Comparison of ENCODE assay signal across 8 cellular contexts in genomic region chr17:38875477-38876080, GRCh38. TPM values are rescaled to one million over a fixed set of nuclear protein-coding genes. Genes with fewer than 3 reads are reported as not detected.
DNase-seq lines count a peak whose midpoint lies in the region; ATAC-seq, FAIRE-seq and TF ChIP-seq lines count a peak whose summit lies in the region.
"Had no signal": no experiment of that assay in that cellular context is flagged by ENCODE, and none has a peak within 500 bp of the region (broad histone marks: within the 10 kb centered on the region; RNA-seq: fewer than 3 reads in every experiment).

No MANE protein-coding gene starts in this region.

- H3K4me1 ChIP-seq in HCT116 (ENCODE audit: control insufficient read depth in 1 of 2, insufficient read depth in 2 of 2, low read length in 2 of 2) (peaks cover 69 to 93% of the 10 kb centered on the region in 2 experiments), gastroesophageal sphincter (peaks cover 6 to 97% (median 76%) of the 10 kb centered on the region in 3 donors), stomach (peaks cover 82 to 96% (median 92%) of the 10 kb centered on the region in 4 donors), HepG2 (ENCODE audit: insufficient read depth, low read length) (peaks cover 81% of the 10 kb centered on the region)

- H3K36me3 ChIP-seq in HCT116 (ENCODE audit: control insufficient read depth in 1 of 2, insufficient read depth in 2 of 2, low read length in 2 of 2) = peaks cover 12 to 14% of the 10 kb centered on the region in 2 experiments; a peak in 3 of 4 replicates
- peaks cover 0 to 20% of the 10 kb centered on the region in 2 donors for H3K36me3 ChIP-seq in gastroesophageal sphincter
- peaks cover 15 to 45% (median 37%) of the 10 kb centered on the region in 4 donors for H3K36me3 ChIP-seq in stomach
- peaks cover 28 to 46% of the 10 kb centered on the region in 2 experiments for H3K36me3 ChIP-seq in HepG2 (replicated peaks in 1 of 2; ENCODE audit: control insufficient read depth in 1 of 2, insufficient read depth in 2 of 2, low read length in 2 of 2)

- H3K9ac ChIP-seq in HCT116 (ENCODE audit: low read length) (no peak overlapping the region), HepG2 (ENCODE audit: insufficient read depth, low read depth, low read length) (no peak overlapping the region)

- in situ Hi-C loops in HepG2 (cut with HindIII; ENCODE audit: extremely low pct_ligation_motif_present, low pct_unique_long_range_greater_than_20kb) = no loop called here

- TF ChIP-seq POLR2A in HCT116 (IDR thresholded peaks at IDR 0.05; ENCODE audit: borderline replicate concordance, extremely low read depth, insufficient read depth, insufficient read length) = no peak
- no peak for TF ChIP-seq POLR2A in gastroesophageal sphincter (IDR thresholded peaks at IDR 0.05)
- no peak for TF ChIP-seq POLR2A in stomach (IDR thresholded peaks at IDR 0.05)
- TF ChIP-seq POLR2A in HepG2 (IDR thresholded peaks at IDR 0.05; ENCODE audit: insufficient read depth in 1 of 2, low read depth in 2 of 2, low read length in 2 of 2) = no peak

- no peaks in the 10 kb centered on the region for H4K20me1 ChIP-seq in HCT116 (ENCODE audit: insufficient read depth)
- peaks cover 68% of the 10 kb centered on the region for H4K20me1 ChIP-seq in HepG2 (ENCODE audit: insufficient read depth, low read length)

- WGBS in gastroesophageal sphincter (ENCODE audit: low coverage in 1 of 2), 2 donors = 59% methylated on average over 3 of the region's 5 CpGs; no CpG with 5 or more reads in 1 of the 2 donors
- WGBS in stomach, 5 donors = 58 to 80% (median 71%) methylated on average over 5 of the region's 5 CpGs
- 91% methylated on average over 5 of the region's 5 CpGs for WGBS in HepG2 (ENCODE audit: low lambda C conversion rate)

- TF ChIP-seq RAD21 in HCT116 (IDR thresholded peaks at IDR 0.05; ENCODE audit: low read depth) = no peak
- TF ChIP-seq RAD21 in HepG2 (CRISPR knock-in tag; IDR thresholded peaks at IDR 0.05) = no peak

- RAD21 ChIA-PET in HCT116 (lab: Charles Lee; ENCODE audit: low non-redundant PET in 1 of 2, low total read pairs in 2 of 2, uncharacterized antibody in 2 of 2, unreplicated experiment in 2 of 2) = no interaction called here

- POLR2A ChIA-PET in HCT116 (lab: Charles Lee) = no interaction called here
- POLR2A ChIA-PET in HepG2 (lab: Yijun Ruan, JAX) = interaction anchor here (1.4 kb wide), 1 partner anchor 39 kb away, joined by 3 read pairs; no protein-coding TSS in a partner anchor

- no peak overlapping the region for H3K27ac ChIP-seq in HCT116 (ENCODE audit: low read depth, low read length)
- peak overlapping the region in 3 of 4 donors; percentile 78 to 96 (median 95) for H3K27ac ChIP-seq in gastroesophageal sphincter
- peak overlapping the region; percentile 95 to 98 (median 97) for H3K27ac ChIP-seq in stomach
- no peak overlapping the region for H3K27ac ChIP-seq in HepG2 (ENCODE audit: extremely low read length, insufficient read depth, low read length)

- H3K4me3 ChIP-seq in HCT116 (replicated peaks in 1 of 2; ENCODE audit: low read depth in 1 of 2, low read length in 2 of 2) = no peak overlapping the region
- H3K4me3 ChIP-seq in WI38 (ENCODE audit: low read depth, low read length) = peak overlapping the region; percentile 42
- H3K4me3 ChIP-seq in gastroesophageal sphincter = peak overlapping the region in 1 of 2 donors; percentile 28
- no peak overlapping the region for H3K4me3 ChIP-seq in stomach
- H3K4me3 ChIP-seq in HepG2 (replicated peaks in 1 of 3; ENCODE audit: insufficient read depth in 1 of 3, low read depth in 2 of 3, low read length in 3 of 3) = no peak overlapping the region

- H3K79me2 ChIP-seq in HCT116 (ENCODE audit: insufficient read depth, low read length) (peaks cover 97% of the 10 kb centered on the region), HepG2 (ENCODE audit: insufficient read depth, low read length) (peaks cover 79% of the 10 kb centered on the region)

- intact Hi-C loops in HCT116 (cut with micrococcal nuclease) = no loop called here
- intact Hi-C loops in stomach (cut with DNase I; ENCODE audit: low total_unique reads) = no loop called here
- intact Hi-C loops in HepG2 (cut with micrococcal nuclease; ENCODE audit: unreplicated experiment) = no loop called here

- no TSS peak for BruUV-seq in HCT116 (replicated peaks; lab: Mats Ljungman, UMichigan)
- no TSS peak for BruUV-seq in HepG2 (replicated peaks; lab: Mats Ljungman, UMichigan)

- CTCF ChIA-PET in HCT116 (lab: Charles Lee) (no interaction called here), HepG2 (lab: Yijun Ruan, JAX; ENCODE audit: low intra/inter-chr PET ratio, low total read pairs) (no interaction called here)

- ATAC-seq in HCT116 (no peak), gastroesophageal sphincter (no peak), HepG2 (no peak), GM21576 (IDR thresholded peaks at IDR 0.05; ENCODE audit: unreplicated experiment) (no peak), HG03565 (IDR thresholded peaks at IDR 0.05; ENCODE audit: unreplicated experiment) (no peak)

- TF ChIP-seq EP300 in gastroesophageal sphincter (IDR thresholded peaks at IDR 0.05) = no peak
- TF ChIP-seq EP300 in stomach (IDR thresholded peaks at IDR 0.05) = no peak
- no peak for TF ChIP-seq EP300 in HepG2 (IDR thresholded peaks at IDR 0.05; ENCODE audit: low read depth in 2 of 2, low read length in 2 of 2)
- TF ChIP-seq EP300 in HepG2 (CRISPR knock-in tag; IDR thresholded peaks at IDR 0.05; ENCODE audit: borderline replicate concordance) = no peak

- H3K27me3 ChIP-seq in HCT116 (ENCODE audit: insufficient read depth, low read length) = no peaks in the 10 kb centered on the region
- H3K27me3 ChIP-seq in gastroesophageal sphincter = no peaks in the 10 kb centered on the region
- H3K27me3 ChIP-seq in stomach = no peaks in the 10 kb centered on the region
- H3K27me3 ChIP-seq in HepG2 (ENCODE audit: control insufficient read depth in 1 of 2, insufficient read depth in 2 of 2, low read length in 2 of 2) = no peaks in the 10 kb centered on the region; a peak in 1 of 5 replicates

- no peak for FAIRE-seq in HepG2 (lab: Jason Lieb, UNC)

- H2AFZ ChIP-seq in HCT116 (ENCODE audit: low read depth, low read length, poor library complexity, severe bottlenecking) (no peak overlapping the region), HepG2 (ENCODE audit: low read length) (no peak overlapping the region)

- DNase-seq in HCT116 (ENCODE audit: low read depth, low spot score) (no peak), stomach (no peak), HepG2 (ENCODE audit: low spot score) (no peak)
- DNase-seq: NCI-H774 had no signal

- H3K9me3 ChIP-seq in HCT116 (ENCODE audit: control insufficient read depth in 1 of 2, insufficient read depth in 1 of 2, low read depth in 1 of 2, low read length in 2 of 2) (no peaks in the 10 kb centered on the region), gastroesophageal sphincter (no peaks in the 10 kb centered on the region), stomach (no peaks in the 10 kb centered on the region), HepG2 (ENCODE audit: low read length) (no peaks in the 10 kb centered on the region)

- TF ChIP-seq CTCF in HCT116 (IDR thresholded peaks at IDR 0.05 in 2 of 3, conservative IDR thresholded peaks at IDR 0.05 in 1 of 3; ENCODE audit: borderline replicate concordance in 1 of 3, insufficient read depth in 1 of 3, low read depth in 2 of 3, low read length in 2 of 3) (no peak), WI38 (IDR thresholded peaks at IDR 0.05; ENCODE audit: low read depth, low read length) (no peak), gastroesophageal sphincter (IDR thresholded peaks at IDR 0.05) (no peak), stomach (IDR thresholded peaks at IDR 0.05) (no peak), HepG2 (CRISPR knock-in tag; IDR thresholded peaks at IDR 0.05) (no peak)

- no peaks in the 10 kb centered on the region for H3K9me2 ChIP-seq in HCT116 (ENCODE audit: insufficient read depth)

- 0 out of 2 replicates have a peak overlapping the region, but pooled peaks have one; percentile 85 for H3K4me2 ChIP-seq in HCT116 (ENCODE audit: low read length)
- no peak overlapping the region for H3K4me2 ChIP-seq in HepG2 (ENCODE audit: low read depth, low read length)

RNA-seq across cellular contexts. Expression of gene LASP1, which starts 5.7 kb away (rescaled TPM):
- total RNA-seq in HCT116 (2021; ENCODE audit: unreplicated experiment) (149 TPM), gastroesophageal sphincter (10 to 100 TPM; 33.5 to 88.9 (median 73.6) TPM), stomach (100 to 1,000 TPM in 3 of 5 donors, 10 to 100 TPM in 2; 93.0 to 183 (median 107) TPM), HepG2 (2016; rRNA removed; fragmentation: Illumina TruSeq; extraction: Trizol) (97.0 and 110 TPM in 2 replicates)
- polyA plus RNA-seq in HCT116 (2012) = 126 and 129 TPM in 2 replicates
- polyA plus RNA-seq in stomach (100 to 1,000 TPM in 1 of 3 donors, 10 to 100 TPM in 2; 33.7 to 119 (median 94.3) TPM), HepG2 (2011; rRNA removed) (70.1 and 80.4 TPM in 2 replicates)
- total RNA-seq in HepG2 (2016; cell fraction: cytosol; rRNA removed; fragmentation: Illumina TruSeq; extraction: Trizol; ENCODE audit: low read depth) = 9.8 and 10.1 TPM in 2 replicates
- total RNA-seq in HepG2 (2016; cell fraction: insoluble cytoplasmic fraction; rRNA removed; fragmentation: Illumina TruSeq; extraction: Trizol) = 92.3 and 97.2 TPM in 2 replicates
- total RNA-seq in HepG2 (2016; cell fraction: membrane; rRNA removed; fragmentation: Illumina TruSeq; extraction: Trizol) = 38.1 and 38.7 TPM in 2 replicates
- total RNA-seq in HepG2 (2016; cell fraction: nucleus; rRNA removed; fragmentation: Illumina TruSeq; extraction: Trizol) = 62.5 and 68.5 TPM in 2 replicates
- polyA plus RNA-seq in HepG2 (2011; cell fraction: cytosol; rRNA removed) = 81.9 and 127 TPM in 2 replicates
- 107 and 129 TPM in 2 replicates for polyA plus RNA-seq in HepG2 (2011; cell fraction: nucleus; rRNA removed)
- 82.2 and 85.9 TPM in 2 replicates for polyA plus RNA-seq in HepG2 (2012)
- polyA plus RNA-seq in HepG2 (2016; cell fraction: cytosol; fragmentation: Illumina TruSeq; extraction: Trizol; ENCODE audit: low read depth) = 7.2 and 8.1 TPM in 2 replicates
- 138 and 161 TPM in 2 replicates for polyA plus RNA-seq in HepG2 (2016; cell fraction: insoluble cytoplasmic fraction; fragmentation: Illumina TruSeq; extraction: Trizol; ENCODE audit: low read depth)
- polyA plus RNA-seq in HepG2 (2016; cell fraction: membrane; fragmentation: Illumina TruSeq; extraction: Trizol; ENCODE audit: low read depth) = 25.1 and 28.1 TPM in 2 replicates
- polyA plus RNA-seq in HepG2 (2016; cell fraction: nucleus; fragmentation: Illumina TruSeq; extraction: Trizol; ENCODE audit: insufficient read depth, low read depth) = 109 and 113 TPM in 2 replicates
- polyA minus RNA-seq in HepG2 (2011; rRNA and poly(A)+ RNA removed; ENCODE audit: low replicate concordance) = 136 and 189 TPM in 2 replicates
- polyA minus RNA-seq in HepG2 (2011; cell fraction: cytosol; rRNA and poly(A)+ RNA removed) = 107 and 130 TPM in 2 replicates
- 49.2 and 50.4 TPM in 2 replicates for polyA minus RNA-seq in HepG2 (2011; cell fraction: nucleus; rRNA and poly(A)+ RNA removed)

RNA-seq across cellular contexts. Expression of gene RPL23, which starts 22.1 kb away (rescaled TPM):
- 1,631 TPM for total RNA-seq in HCT116 (2021; ENCODE audit: unreplicated experiment)
- polyA plus RNA-seq in HCT116 (2012) = 2,133 and 2,505 TPM in 2 replicates
- total RNA-seq in gastroesophageal sphincter = 1,000 to 10,000 TPM in 3 of 4 donors, 100 to 1,000 TPM in 1; 755 to 2,040 (median 1,511) TPM
- 1,000 to 10,000 TPM in 1 of 5 donors, 100 to 1,000 TPM in 3, 10 to 100 TPM in 1; 89.8 to 1,949 (median 982) TPM for total RNA-seq in stomach
- 1,000 to 10,000 TPM; 3,318 to 3,359 (median 3,354) TPM for polyA plus RNA-seq in stomach
- total RNA-seq in HepG2 (2016; rRNA removed; fragmentation: Illumina TruSeq; extraction: Trizol) = 2,790 and 3,298 TPM in 2 replicates
- total RNA-seq in HepG2 (2016; cell fraction: cytosol; rRNA removed; fragmentation: Illumina TruSeq; extraction: Trizol; ENCODE audit: low read depth) = 4,051 and 4,588 TPM in 2 replicates
- 2,655 and 3,446 TPM in 2 replicates for total RNA-seq in HepG2 (2016; cell fraction: insoluble cytoplasmic fraction; rRNA removed; fragmentation: Illumina TruSeq; extraction: Trizol)
- total RNA-seq in HepG2 (2016; cell fraction: membrane; rRNA removed; fragmentation: Illumina TruSeq; extraction: Trizol) = 6,899 and 6,901 TPM in 2 replicates
- 995 and 1,125 TPM in 2 replicates for total RNA-seq in HepG2 (2016; cell fraction: nucleus; rRNA removed; fragmentation: Illumina TruSeq; extraction: Trizol)
- polyA plus RNA-seq in HepG2 (2011; rRNA removed) = 4,288 and 4,860 TPM in 2 replicates
- polyA plus RNA-seq in HepG2 (2011; cell fraction: cytosol; rRNA removed) = 4,164 and 5,084 TPM in 2 replicates
- polyA plus RNA-seq in HepG2 (2011; cell fraction: nucleus; rRNA removed) = 680 and 915 TPM in 2 replicates
- polyA plus RNA-seq in HepG2 (2012) = 4,457 and 5,527 TPM in 2 replicates
- polyA plus RNA-seq in HepG2 (2016; cell fraction: cytosol; fragmentation: Illumina TruSeq; extraction: Trizol; ENCODE audit: low read depth) = 5,325 and 6,272 TPM in 2 replicates
- 3,877 and 3,973 TPM in 2 replicates for polyA plus RNA-seq in HepG2 (2016; cell fraction: insoluble cytoplasmic fraction; fragmentation: Illumina TruSeq; extraction: Trizol; ENCODE audit: low read depth)
- polyA plus RNA-seq in HepG2 (2016; cell fraction: membrane; fragmentation: Illumina TruSeq; extraction: Trizol; ENCODE audit: low read depth) = 7,669 and 7,726 TPM in 2 replicates
- 2,046 and 2,062 TPM in 2 replicates for polyA plus RNA-seq in HepG2 (2016; cell fraction: nucleus; fragmentation: Illumina TruSeq; extraction: Trizol; ENCODE audit: insufficient read depth, low read depth)
- 223 and 322 TPM in 2 replicates for polyA minus RNA-seq in HepG2 (2011; rRNA and poly(A)+ RNA removed; ENCODE audit: low replicate concordance)
- 1,056 and 1,226 TPM in 2 replicates for polyA minus RNA-seq in HepG2 (2011; cell fraction: cytosol; rRNA and poly(A)+ RNA removed)
- polyA minus RNA-seq in HepG2 (2011; cell fraction: nucleus; rRNA and poly(A)+ RNA removed) = 292 and 362 TPM in 2 replicates

RNA-seq across cellular contexts. Expression of gene CWC25, which starts 50.5 kb away (rescaled TPM):
- total RNA-seq in HCT116 (2021; ENCODE audit: unreplicated experiment) (23.9 TPM), gastroesophageal sphincter (10 to 100 TPM; 13.6 to 35.0 (median 23.3) TPM), stomach (100 to 1,000 TPM in 1 of 5 donors, 10 to 100 TPM in 4; 19.6 to 146 (median 48.7) TPM), HepG2 (2016; rRNA removed; fragmentation: Illumina TruSeq; extraction: Trizol) (12.7 and 15.6 TPM in 2 replicates)
- polyA plus RNA-seq in HCT116 (2012) = 14.1 and 17.2 TPM in 2 replicates
- polyA plus RNA-seq in stomach (10 to 100 TPM in 2 of 3 donors, 1 to 10 TPM in 1; 5.9 to 38.8 (median 17.1) TPM), HepG2 (2011; rRNA removed) (20.6 and 22.7 TPM in 2 replicates)
- 3.7 and 5.9 TPM in 2 replicates for total RNA-seq in HepG2 (2016; cell fraction: cytosol; rRNA removed; fragmentation: Illumina TruSeq; extraction: Trizol; ENCODE audit: low read depth)
- 12.1 and 16.1 TPM in 2 replicates for total RNA-seq in HepG2 (2016; cell fraction: insoluble cytoplasmic fraction; rRNA removed; fragmentation: Illumina TruSeq; extraction: Trizol)
- 4.9 and 5.9 TPM in 2 replicates for total RNA-seq in HepG2 (2016; cell fraction: membrane; rRNA removed; fragmentation: Illumina TruSeq; extraction: Trizol)
- total RNA-seq in HepG2 (2016; cell fraction: nucleus; rRNA removed; fragmentation: Illumina TruSeq; extraction: Trizol) = 16.2 and 16.8 TPM in 2 replicates
- polyA plus RNA-seq in HepG2 (2011; cell fraction: cytosol; rRNA removed) = 8.0 and 10.1 TPM in 2 replicates
- polyA plus RNA-seq in HepG2 (2011; cell fraction: nucleus; rRNA removed) = 75.8 and 78.0 TPM in 2 replicates
- 13.3 and 15.9 TPM in 2 replicates for polyA plus RNA-seq in HepG2 (2012)
- polyA plus RNA-seq in HepG2 (2016; cell fraction: cytosol; fragmentation: Illumina TruSeq; extraction: Trizol; ENCODE audit: low read depth) = 1.3 and 1.4 TPM in 2 replicates
- 13.2 and 13.4 TPM in 2 replicates for polyA plus RNA-seq in HepG2 (2016; cell fraction: insoluble cytoplasmic fraction; fragmentation: Illumina TruSeq; extraction: Trizol; ENCODE audit: low read depth)
- polyA plus RNA-seq in HepG2 (2016; cell fraction: membrane; fragmentation: Illumina TruSeq; extraction: Trizol; ENCODE audit: low read depth) = 2.8 and 3.3 TPM in 2 replicates
- 51.8 and 58.8 TPM in 2 replicates for polyA plus RNA-seq in HepG2 (2016; cell fraction: nucleus; fragmentation: Illumina TruSeq; extraction: Trizol; ENCODE audit: insufficient read depth, low read depth)
- polyA minus RNA-seq in HepG2 (2011; rRNA and poly(A)+ RNA removed; ENCODE audit: low replicate concordance) = 7.6 and 11.6 TPM in 2 replicates
- polyA minus RNA-seq in HepG2 (2011; cell fraction: cytosol; rRNA and poly(A)+ RNA removed) = 3.6 and 4.1 TPM in 2 replicates
- 18.3 TPM in 2 replicates for polyA minus RNA-seq in HepG2 (2011; cell fraction: nucleus; rRNA and poly(A)+ RNA removed)

Comparison
In these comparisons a context has a peak if more than half of its experiments do, and no peak if none do; other contexts are left out.
1. H3K27ac ChIP-seq: peak in gastroesophageal sphincter (3 of 4) and stomach (5 of 5); none in HCT116 (single experiment) and HepG2 (single experiment).